In the genomic region with DNA sequence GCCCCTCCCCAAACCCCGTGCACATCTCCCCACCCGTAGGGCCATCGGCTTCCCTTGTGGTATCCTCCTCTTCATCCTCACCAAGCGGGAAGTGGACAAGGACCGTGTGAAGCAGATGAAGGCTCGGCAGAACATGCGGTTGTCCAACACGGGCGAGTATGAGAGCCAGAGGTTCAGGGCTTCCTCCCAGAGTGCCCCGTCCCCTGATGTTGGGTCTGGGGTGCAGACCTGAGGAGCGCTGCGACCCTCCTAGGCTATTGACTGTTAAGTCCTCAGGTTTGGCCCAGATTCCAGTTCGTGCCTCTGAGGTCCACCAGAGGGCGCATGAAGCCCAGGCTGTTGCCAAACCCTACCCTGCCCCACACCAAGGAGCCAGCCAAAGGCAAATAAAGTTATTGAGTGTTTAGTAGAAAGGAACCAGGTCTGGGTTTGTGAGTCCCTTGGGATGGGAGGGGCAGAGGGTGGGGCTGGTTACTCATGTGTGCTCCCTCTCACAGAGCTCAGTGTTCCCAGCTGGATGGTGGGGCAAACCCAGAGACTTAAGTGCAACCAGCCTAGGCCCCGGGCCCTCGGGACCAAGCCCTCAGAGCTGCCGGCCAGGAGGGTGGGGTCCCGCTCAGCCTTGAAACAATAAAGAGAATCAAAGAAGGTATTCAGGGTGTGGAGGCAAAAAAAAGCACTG, we compare ENCODE assay signal across 8 cellular contexts. TPM values are rescaled to one million over a fixed set of nuclear protein-coding genes. Genes with fewer than 3 reads are reported as not detected.
DNase-seq lines count a peak whose midpoint lies in the region; ATAC-seq and TF ChIP-seq lines count a peak whose summit lies in the region.

No MANE protein-coding gene starts in this region.

- TF ChIP-seq CTCF in CD14-positive monocyte (IDR thresholded peaks at IDR 0.05) (peak; percentile 89), astrocyte of the cerebellum (IDR thresholded peaks at IDR 0.05; ENCODE audit: low read depth, low read length, missing control alignments) (peak; percentile 93)

- peak overlapping the region; percentile 86 for H3K4me2 ChIP-seq in skeletal muscle satellite cell (ENCODE audit: low read length)

- H3K4me1 Mint-ChIP-seq in CD14-positive monocyte: peaks cover 53% of the 10 kb centered on the region

- H3K27me3 ChIP-seq in skeletal muscle satellite cell (ENCODE audit: control insufficient read depth, insufficient read depth, low read length): no peaks in the 10 kb centered on the region

- no peaks in the 10 kb centered on the region for H3K9me3 ChIP-seq in skeletal muscle satellite cell (replicated peaks; ENCODE audit: low read length)

- H3K4me3 ChIP-seq in astrocyte of the cerebellum (ENCODE audit: low read depth, low read length): no peak overlapping the region
- peak overlapping the region; percentile 36 for H3K4me3 ChIP-seq in skeletal muscle satellite cell (ENCODE audit: low read length)

- DNase-seq in CD14-positive monocyte (ENCODE audit: low spot score): peak; percentile 70
- DNase-seq in NCI-H1930 (lab: John Stamatoyannopoulos, UW): peak; percentile 49 to 55
- peak; percentile 84 for DNase-seq in T1000 (lab: John Stamatoyannopoulos, UW)
- DNase-seq in astrocyte of the cerebellum (ENCODE audit: low read depth): peak; percentile 74
- DNase-seq in hippocampal formation (lab: John Stamatoyannopoulos, UW): peak; percentile 72 to 83

- peak overlapping the region; percentile 19 for H3K9ac ChIP-seq in skeletal muscle satellite cell (ENCODE audit: low read depth, low read length)

- intact Hi-C loops in CD14-positive monocyte (cut with micrococcal nuclease): loop anchor here (5.0 to 10.0 kb wide), 4 partner anchors 125 to 292 kb away; a partner anchor contains a TSS

- peaks cover 46% of the 10 kb centered on the region for H3K36me3 ChIP-seq in skeletal muscle satellite cell (ENCODE audit: insufficient read depth, low read length)

- peaks cover 27% of the 10 kb centered on the region for H3K4me1 ChIP-seq in skeletal muscle satellite cell (ENCODE audit: control insufficient read depth, insufficient read depth, low read length)

- H3K4me3 Mint-ChIP-seq in CD14-positive monocyte: no peak overlapping the region

- peaks cover 0 to 3% (median 0%) of the 10 kb centered on the region in 3 donors for H3K27me3 Mint-ChIP-seq in CD14-positive monocyte (ENCODE audit: low read depth in 3 of 3)

- ATAC-seq in GM21737 (IDR thresholded peaks at IDR 0.05; ENCODE audit: unreplicated experiment) (peak; percentile 24), HG03521 (IDR thresholded peaks at IDR 0.05; ENCODE audit: unreplicated experiment) (no peak)

- H3K36me3 Mint-ChIP-seq in CD14-positive monocyte: peaks cover 42 to 49% of the 10 kb centered on the region in 2 donors

- H3K9me3 Mint-ChIP-seq in CD14-positive monocyte: no peaks in the 10 kb centered on the region

- H3K27ac Mint-ChIP-seq in CD14-positive monocyte: peak overlapping the region; percentile 10 to 73 (median 61)

- in situ Hi-C loops in astrocyte of the cerebellum (cut with HindIII; ENCODE audit: low sequenced_read_pairs): no loop called here

RNA-seq across cellular contexts. Expression of a gene that starts 2.4 kb away (rescaled TPM):
- 10 to 100 TPM; 79.8 to 92.0 TPM for polyA plus RNA-seq in CD14-positive monocyte
- total RNA-seq in skeletal muscle satellite cell (2012; rRNA removed): 20.3 and 22.6 TPM in 2 replicates

RNA-seq across cellular contexts. Expression of a gene that starts 2.7 kb away (rescaled TPM):
- 10 to 100 TPM; 90.8 to 98.7 TPM for polyA plus RNA-seq in CD14-positive monocyte
- 111 and 113 TPM in 2 replicates for total RNA-seq in skeletal muscle satellite cell (2012; rRNA removed)

RNA-seq across cellular contexts. Expression of a gene that starts 11.9 kb away (rescaled TPM):
- 100 to 1,000 TPM; 143 to 181 TPM for polyA plus RNA-seq in CD14-positive monocyte
- under 0.01 and 0.44 TPM in 2 replicates for total RNA-seq in skeletal muscle satellite cell (2012; rRNA removed)

RNA-seq across cellular contexts. Expression of a gene that starts 19.6 kb away (rescaled TPM):
- polyA plus RNA-seq in CD14-positive monocyte: 100 to 1,000 TPM; 129 to 139 TPM
- total RNA-seq in skeletal muscle satellite cell (2012; rRNA removed): 66.9 and 100 TPM in 2 replicates

RNA-seq across cellular contexts. Expression of a gene that starts 55.7 kb away (rescaled TPM):
- 1,000 to 10,000 TPM; 1,162 to 1,227 TPM for polyA plus RNA-seq in CD14-positive monocyte
- 334 and 397 TPM in 2 replicates for total RNA-seq in skeletal muscle satellite cell (2012; rRNA removed)
